Comparison of ENCODE assay signal across 21 cellular contexts in the genomic region with DNA sequence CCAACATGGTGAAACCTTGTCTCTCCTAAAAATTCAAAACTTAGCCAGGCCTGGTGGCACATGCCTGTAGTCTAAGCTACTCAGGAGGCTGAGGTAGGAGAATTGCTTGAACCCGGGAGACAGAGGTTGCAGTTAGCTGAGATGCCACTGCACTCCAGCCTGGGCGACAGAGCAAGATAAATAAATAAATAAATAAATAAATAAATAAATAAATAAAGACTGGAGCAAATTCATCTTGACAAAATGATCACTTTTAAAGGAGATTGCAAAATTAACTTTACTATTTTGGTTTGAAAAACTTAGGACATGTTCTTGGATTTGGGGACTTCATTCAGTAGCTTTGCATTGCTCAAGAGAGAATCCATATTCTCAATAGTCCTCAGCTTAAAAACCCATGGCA.
"Had no signal": no experiment of that assay in that cellular context is flagged by ENCODE, and none has a peak within 500 bp of the region (broad histone marks: within the 10 kb centered on the region; RNA-seq: fewer than 3 reads in every experiment).

No MANE protein-coding gene starts in this region.

- FAIRE-seq: pancreas, urothelium cell line had no signal

- H3K4me3 ChIP-seq: dorsolateral prefrontal cortex, esophagus muscularis mucosa, gastroesophageal sphincter, lung, pancreas, smooth muscle cell, suprapubic skin, thyroid gland had no signal

- DNase-seq: cortex of kidney; dorsolateral prefrontal cortex; effector CD8-positive, alpha-beta T cell; glutamatergic neuron; left colon; left ventricle myocardium superior; mesendoderm; naive B cell; occipital lobe; pancreas; right cardiac atrium; stimulated activated CD4-positive, alpha-beta T cell treated with anti-CD3 and anti-CD28 coated beads, Interleukin-2, amount 100 ng/mL, for 48 hours; stimulated activated naive CD8-positive, alpha-beta T cell treated with anti-CD3 and anti-CD28 coated beads, Interleukin-15, Interleukin-2, amounts not matched to agents 100 U/mL and 50 U/mL, for 24 hours; thyroid gland had no signal

- H3K27ac ChIP-seq: dorsolateral prefrontal cortex, esophagus muscularis mucosa, gastroesophageal sphincter, pancreas, suprapubic skin, thyroid gland had no signal

- H3K9me3 ChIP-seq: esophagus muscularis mucosa, gastroesophageal sphincter, pancreas, suprapubic skin, thyroid gland had no signal

- H3K27me3 ChIP-seq: dorsolateral prefrontal cortex, esophagus muscularis mucosa, gastroesophageal sphincter, pancreas, suprapubic skin, thyroid gland had no signal

- H3K4me2 ChIP-seq: smooth muscle cell had no signal

- H3K36me3 ChIP-seq: esophagus muscularis mucosa, gastroesophageal sphincter, pancreas, suprapubic skin, thyroid gland had no signal

- H3K4me1 ChIP-seq: pancreas, suprapubic skin, thyroid gland had no signal

- ATAC-seq: gastroesophageal sphincter; left ventricle myocardium superior; pancreas; right cardiac atrium; stimulated activated effector memory CD8-positive, alpha-beta T cell treated with anti-CD3 and anti-CD28 coated beads, Interleukin-12 subunit alpha, Interleukin-12 subunit beta, amount 100 ng/mL, for 72 hours; stimulated activated naive CD8-positive, alpha-beta T cell treated with anti-CD3 and anti-CD28 coated beads, Interleukin-15, Interleukin-2, amounts not matched to agents 100 U/mL and 50 U/mL, for 24 hours had no signal
